Comparison of ENCODE assay signal across 6 cellular contexts in genomic region chr12:21220266-21220665, GRCh38.
"Had no signal": no experiment of that assay in that cellular context is flagged by ENCODE, and none has a peak within 500 bp of the region (broad histone marks: within the 10 kb centered on the region; RNA-seq: fewer than 3 reads in every experiment).

No MANE protein-coding gene starts in this region.

- H3K36me3 ChIP-seq: HAP-1 had no signal

- H3K4me3 ChIP-seq: GM23248, HAP-1 had no signal

- H2AFZ ChIP-seq: GM23248 had no signal

- DNase-seq: GM23248, GOT3, H7, HFFc6 had no signal

- H3K27ac ChIP-seq: GM23248, HL-60 had no signal

- H3K9me3 ChIP-seq: HAP-1 had no signal

- H3K4me1 ChIP-seq: HAP-1 had no signal
